20 cellular contexts compared by ENCODE assay signal in the genomic region with DNA sequence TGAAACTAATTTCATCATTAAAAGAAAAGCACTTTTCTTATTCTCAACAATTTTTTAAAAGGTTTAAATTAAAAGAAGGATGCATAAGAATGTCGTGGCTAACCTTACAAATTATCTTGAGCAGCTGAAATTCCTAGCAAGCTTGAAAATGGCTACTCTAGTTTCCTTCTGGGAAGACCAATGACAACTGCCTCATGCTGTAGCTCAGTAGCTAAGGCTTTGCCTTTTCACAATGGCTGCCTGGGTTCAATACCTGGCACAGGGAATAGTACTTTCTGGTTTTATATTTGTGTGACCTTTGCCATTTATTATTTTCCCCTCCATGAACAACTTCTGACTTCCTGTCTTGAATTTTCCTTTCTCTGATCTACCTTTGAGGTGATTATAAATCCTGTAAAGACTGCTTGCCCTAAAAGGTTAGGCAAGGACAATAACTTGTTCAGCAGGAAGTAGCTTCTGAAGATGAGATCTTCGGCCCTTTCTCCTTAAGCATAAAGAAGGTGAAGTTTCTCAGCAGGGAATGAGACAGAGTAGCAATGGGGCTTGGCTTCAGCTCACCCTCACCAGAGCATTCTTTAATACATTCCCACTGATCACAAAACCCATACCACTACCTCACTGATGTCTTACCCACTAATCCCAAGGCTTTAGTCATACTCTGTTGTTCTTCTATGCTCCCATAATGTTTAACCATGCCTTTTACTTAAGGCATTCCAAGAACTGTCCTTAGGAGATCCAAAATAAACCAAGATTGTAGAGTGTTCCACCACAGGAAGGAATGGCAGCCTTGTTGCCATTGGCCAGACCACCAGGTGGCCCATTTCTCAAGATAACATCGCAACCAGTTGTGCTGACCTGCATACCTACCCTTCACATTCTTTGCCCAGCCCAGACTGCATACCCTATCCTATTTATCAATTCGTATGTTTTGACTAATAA.
DNase-seq lines count a peak whose midpoint lies in the region; ATAC-seq and TF ChIP-seq lines count a peak whose summit lies in the region.
"Had no signal": no experiment of that assay in that cellular context is flagged by ENCODE, and none has a peak within 500 bp of the region (broad histone marks: within the 10 kb centered on the region; RNA-seq: fewer than 3 reads in every experiment).

No MANE protein-coding gene starts in this region.

- peak; percentile 50 for ATAC-seq in esophagus mucosa
- ATAC-seq in GM21786 (IDR thresholded peaks at IDR 0.05; ENCODE audit: unreplicated experiment) = no peak
- ATAC-seq: heart left ventricle; naive thymus-derived CD8-positive, alpha-beta T cell had no signal

- H3K4me2 ChIP-seq in neural progenitor cell = no peak overlapping the region

- H2AFZ ChIP-seq in neural progenitor cell (replicated peaks) = no peak overlapping the region

- H3K4me1 ChIP-seq in adipocyte (ENCODE audit: control insufficient read depth, insufficient read depth, low read length) = peaks cover 28% of the 10 kb centered on the region
- no peaks in the 10 kb centered on the region for H3K4me1 ChIP-seq in neural progenitor cell

- H3K79me2 ChIP-seq in neural progenitor cell (ENCODE audit: low read depth) = no peaks in the 10 kb centered on the region

- H3K9ac ChIP-seq in adipocyte (ENCODE audit: low read length) (no peak overlapping the region), neural progenitor cell (no peak overlapping the region)

- no peak overlapping the region for H3K4me3 Mint-ChIP-seq in neural progenitor cell
- H3K4me3 Mint-ChIP-seq: CD4-positive, alpha-beta T cell; central memory CD8-positive, alpha-beta T cell; naive thymus-derived CD8-positive, alpha-beta T cell had no signal

- no peaks in the 10 kb centered on the region for H4K20me1 ChIP-seq in neural progenitor cell (ENCODE audit: low read depth)

- H3K27ac Mint-ChIP-seq in neural progenitor cell = no peak overlapping the region
- H3K27ac Mint-ChIP-seq: CD4-positive, alpha-beta T cell; naive thymus-derived CD8-positive, alpha-beta T cell had no signal

- H3K36me3 ChIP-seq in adipocyte (ENCODE audit: control insufficient read depth, insufficient read depth, low read length, severe bottlenecking) (no peaks in the 10 kb centered on the region), neural progenitor cell (no peaks in the 10 kb centered on the region)
- H3K36me3 ChIP-seq: uterus had no signal

- no peaks in the 10 kb centered on the region for H3K9me3 Mint-ChIP-seq in neural progenitor cell
- H3K9me3 Mint-ChIP-seq: CD4-positive, alpha-beta T cell; central memory CD8-positive, alpha-beta T cell; naive thymus-derived CD8-positive, alpha-beta T cell had no signal

- peaks cover 2% of the 10 kb centered on the region for H3K36me3 Mint-ChIP-seq in neural progenitor cell

- in situ Hi-C loops in KBM-7 (cut with MboI; ENCODE audit: low pct_unique_long_range_greater_than_20kb, low sequenced_read_pairs) = no loop called here

- peak; percentile 36 for DNase-seq in AG10803 (ENCODE audit: low read depth)
- peak; percentile 27 for DNase-seq in adipocyte (ENCODE audit: low read depth)
- DNase-seq in neural progenitor cell (ENCODE audit: low spot score) = peak; percentile 11
- no peak for DNase-seq in LoVo (ENCODE audit: low spot score)
- no peak for DNase-seq in AG20443 (ENCODE audit: low spot score)
- no peak for DNase-seq in KBM-7
- DNase-seq: activated CD4-positive, alpha-beta T cell treated with anti-CD3 and anti-CD28 coated beads for 48 hours; CD4-positive, alpha-beta T cell; DMS53; effector CD4-positive, alpha-beta T cell; heart left ventricle; Karpas-422; naive thymus-derived CD8-positive, alpha-beta T cell; NCI-H1105 treated with DMSO at 0.1 percent for 48 hours; NCI-H510A treated with DMSO at 0.1 percent for 48 hours; substantia nigra; uterus had no signal

- no peaks in the 10 kb centered on the region for H3K27me3 ChIP-seq in adipocyte (replicated peaks; ENCODE audit: control insufficient read depth, insufficient read depth, low read length)
- H3K27me3 ChIP-seq in neural progenitor cell = no peaks in the 10 kb centered on the region
- H3K27me3 ChIP-seq: heart left ventricle, uterus had no signal

- H3K9me3 ChIP-seq in adipocyte (ENCODE audit: control insufficient read depth, low read length) (no peaks in the 10 kb centered on the region), neural progenitor cell (ENCODE audit: low read depth) (no peaks in the 10 kb centered on the region)
- H3K9me3 ChIP-seq: heart left ventricle, uterus had no signal

- H3K4me3 ChIP-seq in AG10803 (ENCODE audit: low read length) (no peak overlapping the region), adipocyte (ENCODE audit: low read length) (no peak overlapping the region), neural progenitor cell (no peak overlapping the region)
- H3K4me3 ChIP-seq: heart left ventricle, uterus had no signal

- H3K27ac ChIP-seq in neural progenitor cell = no peak overlapping the region
- H3K27ac ChIP-seq: heart left ventricle had no signal

- H3F3A ChIP-seq in neural progenitor cell (ENCODE audit: low read depth) = no peaks in the 10 kb centered on the region

- TF ChIP-seq CTCF in AG10803 (conservative IDR thresholded peaks at IDR 0.05; ENCODE audit: low read length) (no peak), neural progenitor cell (IDR thresholded peaks at IDR 0.05) (no peak)

- peaks cover 2% of the 10 kb centered on the region for H3K27me3 Mint-ChIP-seq in neural progenitor cell (ENCODE audit: insufficient read depth, low read depth)
- H3K27me3 Mint-ChIP-seq: CD4-positive, alpha-beta T cell; central memory CD8-positive, alpha-beta T cell; naive thymus-derived CD8-positive, alpha-beta T cell had no signal

- peaks cover 9% of the 10 kb centered on the region for H3K4me1 Mint-ChIP-seq in neural progenitor cell
- H3K4me1 Mint-ChIP-seq: central memory CD8-positive, alpha-beta T cell; naive thymus-derived CD8-positive, alpha-beta T cell had no signal

Comparison
In these comparisons a context has a peak if more than half of its experiments do, and no peak if none do; other contexts are left out.
1. DNase-seq: peak in AG10803 (single experiment), adipocyte (single experiment) and neural progenitor cell (single experiment); none in LoVo (single experiment), AG20443 (single experiment) and KBM-7 (single experiment).